15 cellular contexts compared by ENCODE assay signal in the genomic region with DNA sequence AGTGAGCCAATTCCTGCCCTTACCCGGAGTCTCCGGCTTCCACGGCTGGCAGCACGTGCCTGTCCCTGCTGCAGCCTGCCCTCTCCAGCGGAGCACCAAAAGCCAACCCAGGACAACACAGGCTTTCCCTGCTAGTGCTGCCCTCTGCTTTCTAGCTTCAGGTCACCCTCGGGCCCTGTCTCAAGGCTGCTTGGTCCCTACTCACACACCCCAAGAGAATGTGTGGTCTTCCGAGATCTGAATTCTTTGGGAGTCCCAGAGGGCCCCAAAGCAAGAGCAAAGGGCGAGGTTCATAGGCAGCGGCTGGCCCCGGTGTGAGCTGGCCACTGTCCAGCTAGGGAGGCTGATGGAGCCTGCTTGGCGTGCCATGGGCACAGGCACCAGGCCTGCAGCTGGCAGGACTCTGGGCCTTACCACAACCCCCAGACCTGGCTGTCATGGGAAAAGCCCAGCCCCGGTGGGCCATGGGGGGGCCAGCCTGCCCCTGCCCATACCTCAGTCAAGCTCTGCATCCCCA. TPM values are rescaled to one million over a fixed set of nuclear protein-coding genes. Genes with fewer than 3 reads are reported as not detected.
A peak's percentile ranks its signal among the peaks of the same experiment; 100 is the strongest.
DNase-seq lines count a peak whose midpoint lies in the region; ATAC-seq and TF ChIP-seq lines count a peak whose summit lies in the region.
"Had no signal": no experiment of that assay in that cellular context is flagged by ENCODE, and none has a peak within 500 bp of the region (broad histone marks: within the 10 kb centered on the region; RNA-seq: fewer than 3 reads in every experiment).

No MANE protein-coding gene starts in this region.

- intact Hi-C loops in esophagus squamous epithelium (cut with DNase I), result loop anchor here (10.0 kb wide), 1 partner anchor 419 kb away; no protein-coding TSS in a partner anchor

- peaks cover 12% of the 10 kb centered on the region for H3K4me1 Mint-ChIP-seq in activated CD4-positive, alpha-beta T cell treated with anti-CD3 and anti-CD28 coated beads, Interleukin-2, amount 10 ng/mL, durations not matched to agents 7 days and 5 days
- peaks cover 30% of the 10 kb centered on the region for H3K4me1 Mint-ChIP-seq in mesothelial cell of epicardium

- ATAC-seq in thoracic aorta (ENCODE audit: insufficient number of reproducible peaks, low FRiP score, low read depth), result peak; percentile 24
- ATAC-seq: activated CD8-positive, alpha-beta memory T cell treated with anti-CD3 and anti-CD28 coated beads, Interleukin-2, amount 10 ng/mL, durations not matched to agents 7 days and 5 days; effector memory CD8-positive, alpha-beta T cell had no signal

- no peak overlapping the region for H3K4me3 Mint-ChIP-seq in activated CD4-positive, alpha-beta T cell treated with anti-CD3 and anti-CD28 coated beads, Interleukin-2, amount 10 ng/mL, durations not matched to agents 7 days and 5 days
- no peak overlapping the region for H3K4me3 Mint-ChIP-seq in mesothelial cell of epicardium
- H3K4me3 Mint-ChIP-seq: activated CD8-positive, alpha-beta memory T cell treated with anti-CD3 and anti-CD28 coated beads, Interleukin-2, amount 10 ng/mL, durations not matched to agents 7 days and 5 days; activated naive CD4-positive, alpha-beta T cell treated with anti-CD3 and anti-CD28 coated beads for 36 hours; effector memory CD8-positive, alpha-beta T cell had no signal

- H3K36me3 ChIP-seq in esophagus squamous epithelium, result no peaks in the 10 kb centered on the region
- H3K36me3 ChIP-seq in muscle layer of colon (ENCODE audit: insufficient read depth, low read length), result no peaks in the 10 kb centered on the region
- no peaks in the 10 kb centered on the region for H3K36me3 ChIP-seq in thoracic aorta

- no peaks in the 10 kb centered on the region for H3K27me3 Mint-ChIP-seq in activated CD4-positive, alpha-beta T cell treated with anti-CD3 and anti-CD28 coated beads, Interleukin-2, amount 10 ng/mL, durations not matched to agents 7 days and 5 days
- no peaks in the 10 kb centered on the region for H3K27me3 Mint-ChIP-seq in mesothelial cell of epicardium (ENCODE audit: low read depth)

- DNase-seq in activated CD4-positive, alpha-beta T cell treated with anti-CD3 and anti-CD28 coated beads, Interleukin-2, amount 10 ng/mL, durations not matched to agents 7 days and 5 days, result peak; percentile 3
- no peak for DNase-seq in activated CD4-positive, alpha-beta T cell treated with anti-CD3 and anti-CD28 coated beads, Interleukin-2, amount 50 U/mL, for 1 hour
- no peak for DNase-seq in esophagus squamous epithelium (lab: John Stamatoyannopoulos, UW)
- no peak for DNase-seq in thoracic aorta (ENCODE audit: low spot score)
- DNase-seq in GM10248 (ENCODE audit: extremely low spot score), result no peak
- DNase-seq in hippocampal formation (lab: John Stamatoyannopoulos, UW), result no peak
- DNase-seq in mesothelial cell of epicardium (ENCODE audit: low spot score in 2 of 2, unreplicated experiment in 2 of 2), result no peak
- DNase-seq: activated CD8-positive, alpha-beta memory T cell treated with anti-CD3 and anti-CD28 coated beads, Interleukin-2, amount 10 ng/mL, durations not matched to agents 7 days and 5 days; activated naive CD4-positive, alpha-beta T cell treated with anti-CD3 and anti-CD28 coated beads for 36 hours; effector memory CD8-positive, alpha-beta T cell; foreskin fibroblast; NCI-H2171 treated with DMSO at 0.1 percent for 48 hours; stimulated activated CD4-positive, alpha-beta T cell treated with anti-CD3 and anti-CD28 coated beads, Interleukin-4, amount 100 ng/mL, for 1 hour had no signal

- H3K36me3 Mint-ChIP-seq in activated CD4-positive, alpha-beta T cell treated with anti-CD3 and anti-CD28 coated beads, Interleukin-2, amount 10 ng/mL, durations not matched to agents 7 days and 5 days (ENCODE audit: low read depth), result no peaks in the 10 kb centered on the region
- no peaks in the 10 kb centered on the region for H3K36me3 Mint-ChIP-seq in mesothelial cell of epicardium
- H3K36me3 Mint-ChIP-seq: activated CD8-positive, alpha-beta memory T cell treated with anti-CD3 and anti-CD28 coated beads, Interleukin-2, amount 10 ng/mL, durations not matched to agents 7 days and 5 days had no signal

- H3K27ac Mint-ChIP-seq in activated CD4-positive, alpha-beta T cell treated with anti-CD3 and anti-CD28 coated beads, Interleukin-2, amount 10 ng/mL, durations not matched to agents 7 days and 5 days, result no peak overlapping the region
- H3K27ac Mint-ChIP-seq in mesothelial cell of epicardium, result no peak overlapping the region
- H3K27ac Mint-ChIP-seq: activated CD8-positive, alpha-beta memory T cell treated with anti-CD3 and anti-CD28 coated beads, Interleukin-2, amount 10 ng/mL, durations not matched to agents 7 days and 5 days; activated naive CD4-positive, alpha-beta T cell treated with anti-CD3 and anti-CD28 coated beads for 36 hours; effector memory CD8-positive, alpha-beta T cell had no signal

- TF ChIP-seq CTCF in esophagus squamous epithelium (IDR thresholded peaks at IDR 0.05) (no peak), thoracic aorta (IDR thresholded peaks at IDR 0.05) (no peak), GM10248 (IDR thresholded peaks at IDR 0.05; ENCODE audit: control extremely low read depth, extremely low read depth, low read depth, missing control alignments) (no peak), mesothelial cell of epicardium (IDR thresholded peaks at IDR 0.05; ENCODE audit: unreplicated experiment) (no peak)

- WGBS in esophagus squamous epithelium, 2 donors, result 29 to 33% methylated on average over 6 to 11 of the region's 12 CpGs

- H3K9me3 ChIP-seq in esophagus squamous epithelium (no peaks in the 10 kb centered on the region), muscle layer of colon (ENCODE audit: low read length) (no peaks in the 10 kb centered on the region), thoracic aorta (no peaks in the 10 kb centered on the region)

- H3K27me3 ChIP-seq in esophagus squamous epithelium, result no peaks in the 10 kb centered on the region
- no peaks in the 10 kb centered on the region for H3K27me3 ChIP-seq in muscle layer of colon (ENCODE audit: control insufficient read depth in 1 of 2, insufficient read depth in 2 of 2, low read length in 2 of 2)
- H3K27me3 ChIP-seq in thoracic aorta (replicated peaks; ENCODE audit: insufficient read depth), result no peaks in the 10 kb centered on the region

- H3K4me3 ChIP-seq in esophagus squamous epithelium (no peak overlapping the region), muscle layer of colon (ENCODE audit: low read depth in 1 of 2, low read length in 2 of 2) (no peak overlapping the region), thoracic aorta (no peak overlapping the region)
- H3K4me3 ChIP-seq: SK-N-MC had no signal

- H3K9ac ChIP-seq in muscle layer of colon (ENCODE audit: low read length), result no peak overlapping the region

- H3K9me3 Mint-ChIP-seq in activated CD4-positive, alpha-beta T cell treated with anti-CD3 and anti-CD28 coated beads, Interleukin-2, amount 10 ng/mL, durations not matched to agents 7 days and 5 days, result no peaks in the 10 kb centered on the region
- no peaks in the 10 kb centered on the region for H3K9me3 Mint-ChIP-seq in mesothelial cell of epicardium
- H3K9me3 Mint-ChIP-seq: activated naive CD4-positive, alpha-beta T cell treated with anti-CD3 and anti-CD28 coated beads for 36 hours; effector memory CD8-positive, alpha-beta T cell had no signal

- no peak for TF ChIP-seq POLR2A in esophagus squamous epithelium (IDR thresholded peaks at IDR 0.05)

- CTCF ChIA-PET in activated CD4-positive, alpha-beta T cell treated with anti-CD3 and anti-CD28 coated beads, Interleukin-2, amount 10 ng/mL, durations not matched to agents 7 days and 5 days (lab: Charles Lee), result interaction anchor here (0.6 kb wide), 1 partner anchor 1848 kb away, joined by 3 read pairs; no protein-coding TSS in a partner anchor
- CTCF ChIA-PET in GM10248 (lab: Yijun Ruan, JAX), result interaction anchor here (0.8 kb wide), 1 partner anchor 14 kb away, joined by 3 read pairs; no protein-coding TSS in a partner anchor

- POLR2A ChIA-PET in activated CD4-positive, alpha-beta T cell treated with anti-CD3 and anti-CD28 coated beads, Interleukin-2, amount 10 ng/mL, durations not matched to agents 7 days and 5 days (lab: Charles Lee), result no interaction called here
- POLR2A ChIA-PET in GM10248 (lab: Yijun Ruan, JAX), result no interaction called here

- H3K27ac ChIP-seq in esophagus squamous epithelium (peak overlapping the region in 3 of 4 donors; percentile 17 to 19 (median 18)), muscle layer of colon (ENCODE audit: low read depth, low read length) (peak overlapping the region; percentile 61), thoracic aorta (peak overlapping the region; percentile 47 to 56)
- H3K27ac ChIP-seq: SK-N-MC had no signal

- peaks cover 15 to 53% (median 15%) of the 10 kb centered on the region in 3 donors for H3K4me1 ChIP-seq in esophagus squamous epithelium
- peaks cover 27% of the 10 kb centered on the region for H3K4me1 ChIP-seq in muscle layer of colon (ENCODE audit: insufficient read depth, low read length)
- peaks cover 6 to 36% of the 10 kb centered on the region in 2 donors for H3K4me1 ChIP-seq in thoracic aorta (ENCODE audit: control insufficient read depth in 1 of 2, low read depth in 2 of 2)

RNA-seq across cellular contexts. Expression of gene HS6ST1, which starts 7.1 kb away (rescaled TPM):
- 1 to 10 TPM; 7.9 to 8.4 TPM for total RNA-seq in activated CD4-positive, alpha-beta T cell treated with anti-CD3 and anti-CD28 coated beads, Interleukin-2, amount 10 ng/mL, durations not matched to agents 7 days and 5 days
- total RNA-seq in esophagus squamous epithelium (10 to 100 TPM; 44.7 to 73.8 (median 56.8) TPM), thoracic aorta (10 to 100 TPM; 21.8 to 32.4 TPM), mesothelial cell of epicardium (139 to 141 TPM (median 141 TPM) in 3 replicates)
